ENCODE assay signal across 11 cellular contexts in genomic region chr1:230707732-230708630, GRCh38. TPM values are rescaled to one million over a fixed set of nuclear protein-coding genes. Genes with fewer than 3 reads are reported as not detected.
"Had no signal": no experiment of that assay in that cellular context is flagged by ENCODE, and none has a peak within 500 bp of the region (broad histone marks: within the 10 kb centered on the region; RNA-seq: fewer than 3 reads in every experiment).

No MANE protein-coding gene starts in this region.

- H3K4me1 ChIP-seq: esophagus squamous epithelium, lower lobe of right lung had no signal

- H3K27ac Mint-ChIP-seq: activated B cell treated with CpG ODN at 0.5 μM for 24 hours; activated CD4-positive, alpha-beta T cell treated with anti-CD3 and anti-CD28 coated beads, Interleukin-2, amount 10 ng/mL, durations not matched to agents 24 days and 14 days; activated naive CD4-positive, alpha-beta T cell treated with anti-CD3 and anti-CD28 coated beads, Interleukin-2, amount 50 U/mL, for 72 hours; T-helper 1 cell treated with Interleukin-12 subunit alpha and Interleukin-12 subunit beta and Interleukin-4 antibody, amounts not matched to agents 30 μg/mL and 1 μg/mL, for 36 hours had no signal

- H3K9me3 ChIP-seq: esophagus squamous epithelium, lower lobe of right lung, right atrium auricular region had no signal

- H3K9me3 Mint-ChIP-seq: activated B cell treated with CpG ODN at 0.5 μM for 24 hours; activated CD4-positive, alpha-beta T cell treated with anti-CD3 and anti-CD28 coated beads, Interleukin-2, amount 10 ng/mL, durations not matched to agents 24 days and 14 days; activated naive CD4-positive, alpha-beta T cell treated with anti-CD3 and anti-CD28 coated beads, Interleukin-2, amount 50 U/mL, for 72 hours; T-helper 1 cell treated with Interleukin-12 subunit alpha and Interleukin-12 subunit beta and Interleukin-4 antibody, amounts not matched to agents 30 μg/mL and 1 μg/mL, for 36 hours had no signal

- H3K27ac ChIP-seq: esophagus squamous epithelium, lower lobe of right lung had no signal

- ATAC-seq: activated naive CD4-positive, alpha-beta T cell treated with anti-CD3 and anti-CD28 coated beads, Interleukin-2, amount 50 U/mL, for 72 hours; lower lobe of right lung; SK-N-SH treated with all-trans-retinoic acid at 6 μM for 48 hours had no signal

- H3K27me3 ChIP-seq: right atrium auricular region had no signal

- H3K36me3 ChIP-seq: esophagus squamous epithelium, lower lobe of right lung had no signal

- H3K4me3 Mint-ChIP-seq: activated B cell treated with CpG ODN at 0.5 μM for 24 hours; activated CD4-positive, alpha-beta T cell treated with anti-CD3 and anti-CD28 coated beads, Interleukin-2, amount 10 ng/mL, durations not matched to agents 24 days and 14 days; T-helper 1 cell treated with Interleukin-12 subunit alpha and Interleukin-12 subunit beta and Interleukin-4 antibody, amounts not matched to agents 30 μg/mL and 1 μg/mL, for 36 hours had no signal

- H3K4me3 ChIP-seq: esophagus squamous epithelium, lower lobe of right lung had no signal

- H3K4me1 Mint-ChIP-seq: activated B cell treated with CpG ODN at 0.5 μM for 24 hours; activated CD4-positive, alpha-beta T cell treated with anti-CD3 and anti-CD28 coated beads, Interleukin-2, amount 10 ng/mL, durations not matched to agents 24 days and 14 days had no signal

- DNase-seq: activated B cell treated with CpG ODN at 0.5 μM for 24 hours; activated CD4-positive, alpha-beta T cell treated with anti-CD3 and anti-CD28 coated beads, Interleukin-2, amount 10 ng/mL, durations not matched to agents 24 days and 14 days; esophagus squamous epithelium; islet precursor cell; lower lobe of right lung; stimulated activated naive CD4-positive, alpha-beta T cell had no signal

- H3K36me3 Mint-ChIP-seq: activated naive CD4-positive, alpha-beta T cell treated with anti-CD3 and anti-CD28 coated beads, Interleukin-2, amount 50 U/mL, for 72 hours had no signal

RNA-seq across cellular contexts. Expression of gene AGT, which starts 5.9 kb away (rescaled TPM):
- total RNA-seq: activated B cell treated with CpG ODN at 0.5 μM for 24 hours; activated CD4-positive, alpha-beta T cell treated with anti-CD3 and anti-CD28 coated beads, Interleukin-2, amount 10 ng/mL, durations not matched to agents 24 days and 14 days; activated naive CD4-positive, alpha-beta T cell treated with anti-CD3 and anti-CD28 coated beads, Interleukin-2, amount 50 U/mL, for 72 hours had no signal

RNA-seq across cellular contexts. Expression of gene CAPN9, which starts 39.2 kb away (rescaled TPM):
- total RNA-seq: activated B cell treated with CpG ODN at 0.5 μM for 24 hours; activated CD4-positive, alpha-beta T cell treated with anti-CD3 and anti-CD28 coated beads, Interleukin-2, amount 10 ng/mL, durations not matched to agents 24 days and 14 days; activated naive CD4-positive, alpha-beta T cell treated with anti-CD3 and anti-CD28 coated beads, Interleukin-2, amount 50 U/mL, for 72 hours; right atrium auricular region; temporal lobe had no signal
